In the genomic region with DNA sequence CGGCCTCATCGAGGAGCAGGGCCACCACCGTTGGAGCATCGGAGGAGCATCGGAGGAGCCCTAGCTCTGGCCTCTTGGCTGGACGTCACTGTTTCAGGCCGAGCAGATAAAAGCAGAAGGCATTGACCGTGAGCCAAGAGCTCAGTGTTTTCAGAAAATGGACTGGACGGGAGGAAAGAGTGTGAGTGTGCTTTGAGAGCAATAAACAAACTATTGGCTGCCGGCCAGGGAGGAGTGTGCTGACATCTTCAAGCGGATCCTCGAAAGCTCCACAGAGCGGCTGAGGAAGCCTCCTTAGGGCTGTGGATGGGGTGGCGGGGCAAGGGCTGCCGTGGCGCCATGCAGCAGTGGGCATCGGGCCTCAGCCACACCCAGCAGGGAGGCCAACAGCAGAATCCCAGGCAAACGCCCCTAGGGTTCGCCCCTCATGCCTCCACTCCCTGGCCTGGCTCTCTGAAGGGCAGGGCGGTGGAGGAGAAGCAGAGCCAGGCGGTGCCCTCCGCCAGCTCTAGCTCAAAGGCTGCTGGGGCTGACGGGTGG, we compare ENCODE assay signal across 10 cellular contexts. TPM values are rescaled to one million over a fixed set of nuclear protein-coding genes. Genes with fewer than 3 reads are reported as not detected.
DNase-seq lines count a peak whose midpoint lies in the region; ATAC-seq and TF ChIP-seq lines count a peak whose summit lies in the region.
"Had no signal": no experiment of that assay in that cellular context is flagged by ENCODE, and none has a peak within 500 bp of the region (broad histone marks: within the 10 kb centered on the region; RNA-seq: fewer than 3 reads in every experiment).

No MANE protein-coding gene starts in this region.

- peak; percentile 66 for DNase-seq in HFFc6
- DNase-seq in PC-3: peak; percentile 71
- DNase-seq in fibroblast of lung (ENCODE audit: low read depth in 2 of 2): peak; percentile 57 to 97
- DNase-seq in pulmonary artery endothelial cell (ENCODE audit: low read depth, low spot score): peak; percentile 35
- no peak for DNase-seq in GM03348 (ENCODE audit: low spot score)
- DNase-seq in NCI-H226: no peak
- DNase-seq in CD8-positive, alpha-beta memory T cell: no peak
- no peak for DNase-seq in NOMO-1 treated with DMSO at 0.1 percent for 48 hours (lab: John Stamatoyannopoulos, UW; ENCODE audit: unreplicated experiment)
- DNase-seq: activated T-cell treated with anti-CD3 and anti-CD28 coated beads, Interleukin-2, amount 50 U/mL, for 24 hours had no signal

- H3K9ac ChIP-seq in PC-3 (ENCODE audit: low read length): no peak overlapping the region
- H3K9ac ChIP-seq in fibroblast of lung (ENCODE audit: insufficient read depth, low read length): no peak overlapping the region

- peak overlapping the region; percentile 47 for H3K27ac ChIP-seq in PC-3 (ENCODE audit: low read length)
- no peak overlapping the region for H3K27ac ChIP-seq in fibroblast of lung (ENCODE audit: insufficient read depth, low read length)
- no peak overlapping the region for H3K27ac ChIP-seq in CD8-positive, alpha-beta memory T cell (ENCODE audit: low read depth, low read length)

- no peak overlapping the region; the same call in 1 of the 2 replicates for H3K27ac Mint-ChIP-seq in HFFc6
- no peak overlapping the region for H3K27ac Mint-ChIP-seq in CD8-positive, alpha-beta memory T cell
- H3K27ac Mint-ChIP-seq: activated T-cell treated with anti-CD3 and anti-CD28 coated beads, Interleukin-2, amount 50 U/mL, for 24 hours; GM23338 had no signal

- no peaks in the 10 kb centered on the region for H3K36me3 Mint-ChIP-seq in HFFc6 (ENCODE audit: low read depth)
- H3K36me3 Mint-ChIP-seq in CD8-positive, alpha-beta memory T cell: no peaks in the 10 kb centered on the region

- H3K9me2 ChIP-seq in PC-3 (replicated peaks; ENCODE audit: low read length): no peaks in the 10 kb centered on the region

- no peaks in the 10 kb centered on the region for H3F3A ChIP-seq in PC-3 (ENCODE audit: low read length, unreplicated experiment)

- no TSS peak for BruUV-seq in PC-3 (replicated peaks; lab: Mats Ljungman, UMichigan)

- no peaks in the 10 kb centered on the region for H3K36me3 ChIP-seq in PC-3 (ENCODE audit: low read depth, low read length)
- H3K36me3 ChIP-seq in fibroblast of lung (ENCODE audit: control insufficient read depth, insufficient read depth, low read length): no peaks in the 10 kb centered on the region
- H3K36me3 ChIP-seq in CD8-positive, alpha-beta memory T cell (ENCODE audit: insufficient read depth, low read length): no peaks in the 10 kb centered on the region

- H3K79me2 ChIP-seq in PC-3 (ENCODE audit: low read length): no peaks in the 10 kb centered on the region
- no peaks in the 10 kb centered on the region for H3K79me2 ChIP-seq in fibroblast of lung (ENCODE audit: control insufficient read depth, insufficient read depth, low read length)

- H3K27me3 ChIP-seq in PC-3 (ENCODE audit: low read length) (no peaks in the 10 kb centered on the region), fibroblast of lung (ENCODE audit: control insufficient read depth, insufficient read depth, low read length) (no peaks in the 10 kb centered on the region)
- no peaks in the 10 kb centered on the region for H3K27me3 ChIP-seq in CD8-positive, alpha-beta memory T cell (ENCODE audit: insufficient read depth, low read length, poor library complexity, severe bottlenecking)

- peaks cover 16% of the 10 kb centered on the region for H3K4me1 Mint-ChIP-seq in HFFc6 (ENCODE audit: low read depth)
- H3K4me1 Mint-ChIP-seq in CD8-positive, alpha-beta memory T cell: peaks cover 6 to 13% (median 12%) of the 10 kb centered on the region in 3 donors

- H3K4me2 ChIP-seq in PC-3 (ENCODE audit: low read length) (peak overlapping the region; percentile 65), fibroblast of lung (ENCODE audit: extremely low read depth, insufficient read depth, low read length) (peak overlapping the region; percentile 73)

- H3K4me1 ChIP-seq in PC-3 (ENCODE audit: insufficient read depth, low read length) (peaks cover 21% of the 10 kb centered on the region), fibroblast of lung (ENCODE audit: control insufficient read depth, extremely low read depth, insufficient read depth, low read length) (no peaks in the 10 kb centered on the region)
- no peaks in the 10 kb centered on the region for H3K4me1 ChIP-seq in CD8-positive, alpha-beta memory T cell (ENCODE audit: insufficient read depth, low read length)

- peak overlapping the region; percentile 25; the same call in 1 of the 2 replicates for H3K4me3 ChIP-seq in PC-3 (ENCODE audit: low read length)
- no peak overlapping the region for H3K4me3 ChIP-seq in fibroblast of lung (replicated peaks in 1 of 4; ENCODE audit: control extremely low read depth in 1 of 4, insufficient read depth in 1 of 4, low read depth in 3 of 4, low read length in 4 of 4)
- no peak overlapping the region for H3K4me3 ChIP-seq in CD8-positive, alpha-beta memory T cell (ENCODE audit: low read length)
- H3K4me3 ChIP-seq: GM23338 had no signal

- no peak for TF ChIP-seq CTCF in HFFc6 (IDR thresholded peaks at IDR 0.05)
- no peak for TF ChIP-seq CTCF in PC-3 (conservative IDR thresholded peaks at IDR 0.05; ENCODE audit: low read depth, low read length)
- no peak for TF ChIP-seq CTCF in fibroblast of lung (conservative IDR thresholded peaks at IDR 0.05 in 1 of 2, IDR thresholded peaks at IDR 0.05 in 1 of 2; ENCODE audit: low read depth in 1 of 2, low read length in 2 of 2)

- peaks cover 14% of the 10 kb centered on the region for H3K27me3 Mint-ChIP-seq in HFFc6 (ENCODE audit: insufficient read depth)
- peaks cover 0 to 3% of the 10 kb centered on the region in 2 donors for H3K27me3 Mint-ChIP-seq in CD8-positive, alpha-beta memory T cell
- H3K27me3 Mint-ChIP-seq: activated T-cell treated with anti-CD3 and anti-CD28 coated beads, Interleukin-2, amount 50 U/mL, for 24 hours had no signal

- H2AFZ ChIP-seq in PC-3 (ENCODE audit: low read length) (peak overlapping the region; percentile 57), fibroblast of lung (ENCODE audit: low read length) (no peak overlapping the region)

- H3K9me3 ChIP-seq in PC-3 (ENCODE audit: low read length) (no peaks in the 10 kb centered on the region), fibroblast of lung (ENCODE audit: control insufficient read depth, insufficient read depth, low read depth, low read length) (no peaks in the 10 kb centered on the region)
- H3K9me3 ChIP-seq in CD8-positive, alpha-beta memory T cell (ENCODE audit: low read length): no peaks in the 10 kb centered on the region

- no peaks in the 10 kb centered on the region for H3K9me3 Mint-ChIP-seq in HFFc6
- peaks cover 0 to 6% (median 2%) of the 10 kb centered on the region in 5 donors for H3K9me3 Mint-ChIP-seq in CD8-positive, alpha-beta memory T cell
- H3K9me3 Mint-ChIP-seq: activated T-cell treated with anti-CD3 and anti-CD28 coated beads, Interleukin-2, amount 50 U/mL, for 24 hours; GM23338 had no signal

- ATAC-seq in PC-3: peak; percentile 58
- ATAC-seq: GM23338 had no signal

- no peaks in the 10 kb centered on the region for H4K20me1 ChIP-seq in PC-3 (ENCODE audit: low read length)
- H4K20me1 ChIP-seq in fibroblast of lung (ENCODE audit: control insufficient read depth, extremely low read depth, insufficient read depth, low read length): no peaks in the 10 kb centered on the region

- POLR2A ChIA-PET in PC-3 (lab: Charles Lee; ENCODE audit: unreplicated experiment): interaction anchor here (0.6 kb wide), 2 partner anchors 14 to 98 kb away, joined by 3 to 7 read pairs; no protein-coding TSS in a partner anchor
- POLR2A ChIA-PET in CD8-positive, alpha-beta memory T cell (lab: Charles Lee): no interaction called here

- intact Hi-C loops in PC-3 (cut with micrococcal nuclease): loop anchor here (5.0 to 10.0 kb wide), 5 partner anchors 38 to 782 kb away; no protein-coding TSS in a partner anchor

- CTCF ChIA-PET in PC-3 (lab: Charles Lee): interaction anchor here (1.2 kb wide), 1 partner anchor 177 kb away, joined by 11 read pairs; no protein-coding TSS in a partner anchor
- CTCF ChIA-PET in CD8-positive, alpha-beta memory T cell (lab: Charles Lee): interaction anchor here (1.2 kb wide), 1 partner anchor 14 kb away, joined by 3 read pairs; no protein-coding TSS in a partner anchor

- peak overlapping the region; percentile 58 for H3K4me3 Mint-ChIP-seq in HFFc6
- H3K4me3 Mint-ChIP-seq in CD8-positive, alpha-beta memory T cell: no peak overlapping the region
- H3K4me3 Mint-ChIP-seq: activated T-cell treated with anti-CD3 and anti-CD28 coated beads, Interleukin-2, amount 50 U/mL, for 24 hours; GM23338 had no signal

RNA-seq across cellular contexts. Expression of a gene that starts 41.8 kb away (rescaled TPM):
- 10 to 100 TPM in 1 of 6 experiments, 1 to 10 TPM in 5; 5.2 to 11.1 (median 5.5) TPM for total RNA-seq in HFFc6 (2021; fragmentation: NEBNext Ultra II Directional; extraction: Animal tissue kit (Norgen Biotek cat#: 25700))
- total RNA-seq in PC-3 (2014; rRNA removed) (5.6 and 7.5 TPM in 2 replicates), fibroblast of lung (2.3 TPM in 2 replicates), pulmonary artery endothelial cell (0.46 and 1.0 TPM in 2 replicates)
- 1.9 and 2.3 TPM in 2 replicates for polyA plus RNA-seq in fibroblast of lung
- polyA plus RNA-seq in fibroblast of lung (2012): 3.4 and 4.3 TPM in 2 replicates
- 1.0 and 2.3 TPM in 2 replicates for polyA minus RNA-seq in fibroblast of lung (ENCODE audit: low replicate concordance)
- total RNA-seq in CD8-positive, alpha-beta memory T cell: 1 to 10 TPM; 1.7 to 2.1 TPM
- polyA plus RNA-seq in CD8-positive, alpha-beta memory T cell: 2.3 TPM

Comparison
In these comparisons a context has a peak if more than half of its experiments do, and no peak if none do; other contexts are left out.
1. DNase-seq: peak in HFFc6 (single experiment), PC-3 (single experiment), fibroblast of lung (2 of 2) and pulmonary artery endothelial cell (single experiment); none in GM03348 (single experiment), NCI-H226 (single experiment), CD8-positive, alpha-beta memory T cell (0 of 5) and NOMO-1 treated with DMSO at 0.1 percent for 48 hours (single experiment).